1 cellular context compared by ENCODE assay signal in genomic region chr10:128046934-128047251, GRCh38.
TF ChIP-seq lines count a peak whose summit lies in the region.

No MANE protein-coding gene starts in this region.

TF ChIP-seq in SK-N-SH treated with all-trans-retinoic acid at 6 μM for 48 hours, 23 proteins besides CTCF, POLR2A, EP300 and RAD21 (continued from another document):
- no peak for TF ChIP-seq PATZ1 (CRISPR knock-in tag; IDR thresholded peaks at IDR 0.05; ENCODE audit: borderline replicate concordance)
